ENCODE assay signal across 10 cellular contexts in the genomic region with DNA sequence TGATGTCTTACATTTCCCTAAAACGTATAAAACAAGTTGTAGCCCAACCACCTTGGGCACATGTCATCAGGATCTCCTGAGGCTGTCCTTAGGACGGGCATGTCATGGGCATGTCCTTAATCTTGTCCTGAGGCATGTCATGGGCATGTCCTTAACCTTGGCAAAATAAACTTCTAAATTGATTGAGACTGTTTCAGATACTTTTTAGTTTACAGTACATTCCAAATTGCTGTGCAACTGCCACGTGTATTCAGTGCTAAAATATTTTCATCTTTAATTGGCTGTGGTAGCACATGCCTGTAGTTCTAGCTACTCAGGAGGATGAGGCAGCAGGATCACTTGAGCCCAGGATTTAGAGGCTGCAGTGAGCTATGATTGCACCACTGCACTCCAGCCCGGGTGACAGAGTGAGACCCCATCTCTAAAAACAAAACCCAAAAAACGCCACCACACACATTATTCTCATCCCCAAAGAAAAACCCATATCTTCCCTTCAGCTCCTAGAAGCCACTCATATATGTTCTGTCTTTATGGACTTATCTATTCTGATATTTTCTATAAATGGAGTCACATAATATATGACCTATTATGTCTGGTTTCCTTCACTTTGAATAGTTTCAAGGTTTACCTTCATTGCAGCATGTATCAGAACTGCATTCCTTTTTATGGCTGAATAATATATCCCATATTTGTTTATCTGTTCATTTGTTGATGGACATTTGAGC.
DNase-seq lines count a peak whose midpoint lies in the region; ATAC-seq and TF ChIP-seq lines count a peak whose summit lies in the region.
"Had no signal": no experiment of that assay in that cellular context is flagged by ENCODE, and none has a peak within 500 bp of the region (broad histone marks: within the 10 kb centered on the region; RNA-seq: fewer than 3 reads in every experiment).

No MANE protein-coding gene starts in this region.

- DNase-seq in EH (ENCODE audit: low read depth) = peak; percentile 52
- no peak for DNase-seq in central memory CD4-positive, alpha-beta T cell
- no peak for DNase-seq in COR-L47 (lab: John Stamatoyannopoulos, UW)
- no peak for DNase-seq in hepatocyte (ENCODE audit: low spot score)
- no peak for DNase-seq in AML-193 (lab: John Stamatoyannopoulos, UW)
- DNase-seq: Peyer's patch, WERI-Rb-1 had no signal

- H3F3A ChIP-seq in Loucy (ENCODE audit: low read depth) = no peaks in the 10 kb centered on the region

- H3K4me2 ChIP-seq in Loucy (ENCODE audit: low read depth, low read length, poor library complexity, severe bottlenecking) = no peak overlapping the region
- H3K4me2 ChIP-seq in hepatocyte = no peak overlapping the region

- H3K4me3 ChIP-seq in Loucy (ENCODE audit: low read length, poor library complexity, severe bottlenecking) = no peak overlapping the region
- no peak overlapping the region for H3K4me3 ChIP-seq in hepatocyte
- H3K4me3 ChIP-seq: Peyer's patch had no signal

- ATAC-seq in GM19438 (IDR thresholded peaks at IDR 0.05; ENCODE audit: low read depth, unreplicated experiment) (peak; percentile 56), HG02885 (IDR thresholded peaks at IDR 0.05; ENCODE audit: poor library complexity, unreplicated experiment) (peak; percentile 38)

- H3K79me2 ChIP-seq in Loucy (ENCODE audit: insufficient read depth, low read length) (no peaks in the 10 kb centered on the region), hepatocyte (no peaks in the 10 kb centered on the region)

- no peaks in the 10 kb centered on the region for H3K27me3 ChIP-seq in Loucy (ENCODE audit: insufficient read depth, low read length, poor library complexity, severe bottlenecking)
- H3K27me3 ChIP-seq in hepatocyte = no peaks in the 10 kb centered on the region
- H3K27me3 ChIP-seq: Peyer's patch had no signal

- H3K9me3 ChIP-seq in Loucy (ENCODE audit: insufficient read depth, low read depth, low read length) (no peaks in the 10 kb centered on the region; the same call in 1 of the 2 replicates), hepatocyte (ENCODE audit: low read depth) (no peaks in the 10 kb centered on the region)
- H3K9me3 ChIP-seq: Peyer's patch had no signal

- H3K36me3 ChIP-seq in Loucy (ENCODE audit: insufficient read depth, low read length) (no peaks in the 10 kb centered on the region), hepatocyte (replicated peaks; ENCODE audit: insufficient read depth, low read depth) (no peaks in the 10 kb centered on the region)
- H3K36me3 ChIP-seq: Peyer's patch, WERI-Rb-1 had no signal

- 73% methylated on average over 5 of the region's 5 CpGs for WGBS in hepatocyte (ENCODE audit: low lambda C conversion rate, missing lambda C conversion rate)

- no peak overlapping the region for H3K9ac ChIP-seq in Loucy (ENCODE audit: low read depth, low read length, poor library complexity, severe bottlenecking)

- H4K20me1 ChIP-seq in Loucy (ENCODE audit: insufficient read depth, low read length, poor library complexity, severe bottlenecking) = no peaks in the 10 kb centered on the region
- H4K20me1 ChIP-seq in hepatocyte (ENCODE audit: insufficient read depth, poor library complexity, severe bottlenecking) = no peaks in the 10 kb centered on the region

- H3K9me2 ChIP-seq in Loucy (replicated peaks; ENCODE audit: low read depth, low read length) (no peaks in the 10 kb centered on the region), hepatocyte (replicated peaks; ENCODE audit: insufficient read depth) (no peaks in the 10 kb centered on the region)

- no peaks in the 10 kb centered on the region for H3K4me1 ChIP-seq in Loucy (ENCODE audit: insufficient read depth, low read length, poor library complexity, severe bottlenecking)
- H3K4me1 ChIP-seq in hepatocyte (ENCODE audit: insufficient read depth) = no peaks in the 10 kb centered on the region
- H3K4me1 ChIP-seq: Peyer's patch had no signal

- no peak for TF ChIP-seq CTCF in Loucy (conservative IDR thresholded peaks at IDR 0.05; ENCODE audit: low read length)
- no peak for TF ChIP-seq CTCF in hepatocyte (IDR thresholded peaks at IDR 0.05; ENCODE audit: poor library complexity)

- H2AFZ ChIP-seq in Loucy (ENCODE audit: low read length) (peak overlapping the region; percentile 18; the same call in 1 of the 2 replicates), hepatocyte (no peak overlapping the region)

- H3K27ac ChIP-seq in hepatocyte = no peak overlapping the region
- H3K27ac ChIP-seq: Peyer's patch, WERI-Rb-1 had no signal
